In the genomic region with DNA sequence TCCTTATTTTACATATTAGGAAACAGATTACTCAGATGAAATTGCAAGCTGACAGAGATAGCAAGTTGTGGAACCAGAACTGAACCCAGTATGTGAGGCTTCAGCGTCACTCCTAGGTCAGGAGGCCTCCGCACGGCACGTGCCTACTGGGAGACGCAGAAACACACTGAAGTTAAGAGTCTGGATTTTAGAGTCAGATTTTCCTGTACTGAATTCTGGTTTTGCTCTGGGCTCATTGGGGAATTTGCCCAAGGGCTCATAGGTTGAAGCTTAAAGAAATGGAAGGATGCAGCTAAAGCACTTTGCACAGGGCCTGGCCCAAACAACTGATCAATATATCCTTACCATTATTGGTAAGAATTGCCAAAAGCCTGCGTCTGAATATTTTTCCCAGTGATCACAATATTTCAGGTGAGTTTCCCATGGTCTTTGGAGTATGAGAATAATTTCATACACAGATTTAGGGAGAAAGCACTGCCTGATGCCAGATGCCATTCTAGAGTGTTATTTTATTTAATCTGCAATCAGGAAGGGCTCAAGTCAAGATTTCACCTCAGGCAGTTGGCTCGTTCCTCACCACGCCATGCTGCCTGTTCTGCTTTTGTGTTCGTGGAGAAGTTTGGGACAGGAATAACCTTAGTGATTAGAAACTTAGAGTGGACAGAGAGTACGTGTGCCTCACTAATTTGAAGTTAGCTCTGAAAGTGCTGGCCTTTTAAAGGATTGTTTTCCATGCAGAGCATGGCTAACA, we compare ENCODE assay signal across 20 cellular contexts.
"Had no signal": no experiment of that assay in that cellular context is flagged by ENCODE, and none has a peak within 500 bp of the region (broad histone marks: within the 10 kb centered on the region; RNA-seq: fewer than 3 reads in every experiment).

No MANE protein-coding gene starts in this region.

- H3K9me3 Mint-ChIP-seq: immature natural killer cell, mesothelial cell of epicardium had no signal

- H3K27me3 Mint-ChIP-seq: effector memory CD8-positive, alpha-beta T cell had no signal

- DNase-seq: dermis blood vessel endothelial cell; dorsolateral prefrontal cortex; effector CD8-positive, alpha-beta T cell; effector memory CD8-positive, alpha-beta T cell; foreskin keratinocyte; heart left ventricle; hypothalamus; immature natural killer cell; left cardiac atrium; left lung; left ventricle myocardium superior; lower lobe of right lung; mesenchymal stem cell; mucosa of descending colon; naive B cell had no signal

- H2AFZ ChIP-seq: hepatocyte had no signal

- H3K4me1 ChIP-seq: esophagus muscularis mucosa, foreskin keratinocyte, gastroesophageal sphincter, heart left ventricle, left lung, lower lobe of right lung had no signal

- H3K36me3 ChIP-seq: esophagus muscularis mucosa, gastroesophageal sphincter, heart left ventricle, left lung, lower lobe of right lung had no signal

- H3K36me3 Mint-ChIP-seq: immature natural killer cell, mesothelial cell of epicardium, naive B cell had no signal

- H3K9me3 ChIP-seq: esophagus muscularis mucosa, gastroesophageal sphincter, heart left ventricle, left lung, lower lobe of right lung, mucosa of descending colon had no signal

- H3K27me3 ChIP-seq: esophagus muscularis mucosa, foreskin keratinocyte, gastroesophageal sphincter, hepatocyte, left lung had no signal

- H3K4me3 ChIP-seq: coronary artery, dorsolateral prefrontal cortex, esophagus muscularis mucosa, gastroesophageal sphincter, heart left ventricle, hepatocyte, left lung, lower lobe of right lung, mucosa of descending colon had no signal

- H3K79me2 ChIP-seq: hepatocyte had no signal

- H3K4me3 Mint-ChIP-seq: effector memory CD8-positive, alpha-beta T cell; immature natural killer cell; mesothelial cell of epicardium; naive B cell had no signal

- H3K4me1 Mint-ChIP-seq: immature natural killer cell, naive B cell had no signal

- H3K27ac ChIP-seq: coronary artery, dorsolateral prefrontal cortex, esophagus muscularis mucosa, foreskin keratinocyte, gastroesophageal sphincter, heart left ventricle, hepatocyte, left lung, lower lobe of right lung had no signal

- H3K27ac Mint-ChIP-seq: effector memory CD8-positive, alpha-beta T cell; immature natural killer cell; mesothelial cell of epicardium had no signal

- H3K4me2 ChIP-seq: hepatocyte had no signal
